In the genomic region with DNA sequence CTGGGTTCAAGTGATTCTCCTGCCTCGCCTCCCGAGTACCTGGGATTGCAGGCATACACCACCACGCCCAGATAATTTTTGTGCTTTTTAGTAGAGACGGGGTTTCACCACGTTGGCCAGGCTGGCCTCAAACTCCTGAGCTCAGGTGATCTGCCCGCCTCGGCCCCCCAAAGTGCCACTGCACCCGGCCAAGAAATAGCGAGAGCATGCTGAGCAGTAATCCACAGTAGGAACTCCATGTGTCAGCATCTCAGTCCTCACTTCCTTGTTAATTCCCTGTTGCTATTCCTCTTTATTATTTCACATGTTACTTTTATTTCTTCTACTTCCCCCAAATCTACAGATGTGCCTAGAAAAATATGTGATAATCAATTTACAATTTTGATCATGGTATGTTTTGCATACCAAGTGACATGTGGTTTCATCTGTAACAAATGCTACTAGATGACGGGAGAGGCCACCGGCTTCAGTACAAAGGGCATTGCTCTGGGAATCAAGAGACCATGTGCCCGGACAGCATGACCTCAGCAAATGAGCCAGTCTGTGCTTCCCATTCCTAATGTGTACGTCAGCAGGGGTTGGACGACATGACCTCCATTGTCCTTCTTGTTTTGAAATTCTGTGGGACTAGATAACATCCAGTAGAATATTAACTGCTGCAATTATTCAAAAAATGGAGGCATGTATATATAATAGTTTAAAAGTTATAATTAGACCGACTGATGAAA, we compare ENCODE assay signal across 13 cellular contexts.
A peak's percentile ranks its signal among the peaks of the same experiment; 100 is the strongest.
DNase-seq lines count a peak whose midpoint lies in the region; ATAC-seq and TF ChIP-seq lines count a peak whose summit lies in the region.
"Had no signal": no experiment of that assay in that cellular context is flagged by ENCODE, and none has a peak within 500 bp of the region (broad histone marks: within the 10 kb centered on the region; RNA-seq: fewer than 3 reads in every experiment).

No MANE protein-coding gene starts in this region.

- H3K27ac Mint-ChIP-seq in activated CD4-positive, alpha-beta T cell treated with anti-CD3 and anti-CD28 coated beads, Interleukin-2, amount 10 ng/mL, durations not matched to agents 24 days and 14 days = peak overlapping the region; percentile 71

- H3K4me3 Mint-ChIP-seq in activated CD4-positive, alpha-beta T cell treated with anti-CD3 and anti-CD28 coated beads, Interleukin-2, amount 10 ng/mL, durations not matched to agents 24 days and 14 days = no peak overlapping the region

- H3K4me3 ChIP-seq in liver (ENCODE audit: low read depth in 1 of 3, low read length in 3 of 3) = no peak overlapping the region
- H3K4me3 ChIP-seq in H7 (ENCODE audit: insufficient read depth, low read depth, low read length) = no peak overlapping the region

- H3K27ac ChIP-seq in liver (ENCODE audit: low read depth in 1 of 2, low read length in 2 of 2) = peak overlapping the region; percentile 67 to 90
- H3K27ac ChIP-seq in temporal lobe (ENCODE audit: low read depth, low read length) = peak overlapping the region; percentile 82
- H3K27ac ChIP-seq: parathyroid adenoma had no signal

- intact Hi-C loops in activated CD4-positive, alpha-beta T cell treated with anti-CD3 and anti-CD28 coated beads, Interleukin-2, amount 10 ng/mL, durations not matched to agents 24 days and 14 days (cut with micrococcal nuclease) = no loop called here

- H3K36me3 Mint-ChIP-seq in activated CD4-positive, alpha-beta T cell treated with anti-CD3 and anti-CD28 coated beads, Interleukin-2, amount 10 ng/mL, durations not matched to agents 24 days and 14 days (ENCODE audit: low read depth) = peaks cover 57% of the 10 kb centered on the region

- H3K9me3 Mint-ChIP-seq in activated CD4-positive, alpha-beta T cell treated with anti-CD3 and anti-CD28 coated beads, Interleukin-2, amount 10 ng/mL, durations not matched to agents 24 days and 14 days = no peaks in the 10 kb centered on the region

- H3K27me3 Mint-ChIP-seq in activated CD4-positive, alpha-beta T cell treated with anti-CD3 and anti-CD28 coated beads, Interleukin-2, amount 10 ng/mL, durations not matched to agents 24 days and 14 days = no peaks in the 10 kb centered on the region

- peaks cover 0 to 9% (median under 1%) of the 10 kb centered on the region in 4 donors for H3K36me3 ChIP-seq in liver (ENCODE audit: control insufficient read depth in 4 of 4, insufficient read depth in 3 of 4, low read depth in 1 of 4, low read length in 3 of 4)
- H3K36me3 ChIP-seq in H7 (replicated peaks; ENCODE audit: control insufficient read depth, insufficient read depth, low read length) = no peaks in the 10 kb centered on the region

- peaks cover 28% of the 10 kb centered on the region for H3K4me1 Mint-ChIP-seq in activated CD4-positive, alpha-beta T cell treated with anti-CD3 and anti-CD28 coated beads, Interleukin-2, amount 10 ng/mL, durations not matched to agents 24 days and 14 days

- no peak for TF ChIP-seq CTCF in liver (IDR thresholded peaks at IDR 0.05; ENCODE audit: low read depth, low read length, missing input control)

- peaks cover 5 to 10% (median 6%) of the 10 kb centered on the region in 4 donors for H3K4me1 ChIP-seq in liver (ENCODE audit: control insufficient read depth in 4 of 4, insufficient read depth in 4 of 4, low read length in 3 of 4)
- H3K4me1 ChIP-seq: parathyroid adenoma had no signal

- DNase-seq in activated CD4-positive, alpha-beta T cell treated with anti-CD3 and anti-CD28 coated beads, Interleukin-2, amount 10 ng/mL, durations not matched to agents 24 days and 14 days = no peak
- DNase-seq in activated CD4-positive, alpha-beta T cell treated with anti-CD3 and anti-CD28 coated beads, Interleukin-2, amount 50 U/mL, for 48 hours = no peak
- DNase-seq in dermis microvascular lymphatic vessel endothelial cell (ENCODE audit: low read depth in 2 of 2) = peak; percentile 95 to 96
- DNase-seq in H7 = no peak
- no peak for DNase-seq in islet precursor cell
- DNase-seq: 8988T; activated T-cell treated with anti-CD3 and anti-CD28 coated beads, Interleukin-2, amount 50 U/mL, for 1 hour; NCI-H1694; SIG-M5 had no signal

- ATAC-seq in GM21515 (IDR thresholded peaks at IDR 0.05; ENCODE audit: unreplicated experiment) = no peak

- 63% methylated on average over 15 of the region's 15 CpGs for WGBS in liver

- no peaks in the 10 kb centered on the region for H3K27me3 ChIP-seq in liver (ENCODE audit: control insufficient read depth in 4 of 4, insufficient read depth in 4 of 4, low read length in 3 of 4)
- H3K27me3 ChIP-seq in H7 (ENCODE audit: control insufficient read depth, insufficient read depth, low read length) = no peaks in the 10 kb centered on the region

- H3K9ac ChIP-seq in liver (ENCODE audit: low read depth in 1 of 2, low read length in 2 of 2) = no peak overlapping the region
- H3K9ac ChIP-seq: parathyroid adenoma had no signal

- peak; percentile 52 to 56 for TF ChIP-seq RAD21 in liver (IDR thresholded peaks at IDR 0.05)

- no peaks in the 10 kb centered on the region for H3K9me3 ChIP-seq in liver (ENCODE audit: control insufficient read depth in 4 of 4, low read length in 3 of 4)

TF ChIP-seq in liver, 16 proteins besides CTCF, POLR2A, EP300 and RAD21:
- TF ChIP-seq HNF4A (conservative IDR thresholded peaks at IDR 0.05) = peak; percentile 92 to 96
- TF ChIP-seq JUND (IDR thresholded peaks at IDR 0.05) = peak; percentile 81 to 84
- TF ChIP-seq, protein P1, sequence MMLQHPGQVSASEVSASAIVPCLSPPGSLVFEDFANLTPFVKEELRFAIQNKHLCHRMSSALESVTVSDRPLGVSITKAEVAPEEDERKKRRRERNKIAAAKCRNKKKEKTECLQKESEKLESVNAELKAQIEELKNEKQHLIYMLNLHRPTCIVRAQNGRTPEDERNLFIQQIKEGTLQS (IDR thresholded peaks at IDR 0.05) = peak; percentile 39
- TF ChIP-seq, protein P2, sequence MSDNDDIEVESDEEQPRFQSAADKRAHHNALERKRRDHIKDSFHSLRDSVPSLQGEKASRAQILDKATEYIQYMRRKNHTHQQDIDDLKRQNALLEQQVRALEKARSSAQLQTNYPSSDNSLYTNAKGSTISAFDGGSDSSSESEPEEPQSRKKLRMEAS (IDR thresholded peaks at IDR 0.05) = peak; percentile 95
- TF ChIP-seq TAF1 (conservative IDR thresholded peaks at IDR 0.05) = no peak
- TF ChIP-seq, protein P3, sequence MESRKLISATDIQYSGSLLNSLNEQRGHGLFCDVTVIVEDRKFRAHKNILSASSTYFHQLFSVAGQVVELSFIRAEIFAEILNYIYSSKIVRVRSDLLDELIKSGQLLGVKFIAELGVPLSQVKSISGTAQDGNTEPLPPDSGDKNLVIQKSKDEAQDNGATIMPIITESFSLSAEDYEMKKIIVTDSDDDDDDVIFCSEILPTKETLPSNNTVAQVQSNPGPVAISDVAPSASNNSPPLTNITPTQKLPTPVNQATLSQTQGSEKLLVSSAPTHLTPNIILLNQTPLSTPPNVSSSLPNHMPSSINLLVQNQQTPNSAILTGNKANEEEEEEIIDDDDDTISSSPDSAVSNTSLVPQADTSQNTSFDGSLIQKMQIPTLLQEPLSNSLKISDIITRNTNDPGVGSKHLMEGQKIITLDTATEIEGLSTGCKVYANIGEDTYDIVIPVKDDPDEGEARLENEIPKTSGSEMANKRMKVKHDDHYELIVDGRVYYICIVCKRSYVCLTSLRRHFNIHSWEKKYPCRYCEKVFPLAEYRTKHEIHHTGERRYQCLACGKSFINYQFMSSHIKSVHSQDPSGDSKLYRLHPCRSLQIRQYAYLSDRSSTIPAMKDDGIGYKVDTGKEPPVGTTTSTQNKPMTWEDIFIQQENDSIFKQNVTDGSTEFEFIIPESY (IDR thresholded peaks at IDR 0.05) = peak; percentile 36
- no peak for TF ChIP-seq FOXA1 (IDR thresholded peaks at IDR 0.05)
- peak; percentile 91 for TF ChIP-seq SP1 (IDR thresholded peaks at IDR 0.05)
- peak; percentile 87 for TF ChIP-seq HNF4G (IDR thresholded peaks at IDR 0.05)
- peak; percentile 91 for TF ChIP-seq YY1 (IDR thresholded peaks at IDR 0.05)
- TF ChIP-seq, protein P4, sequence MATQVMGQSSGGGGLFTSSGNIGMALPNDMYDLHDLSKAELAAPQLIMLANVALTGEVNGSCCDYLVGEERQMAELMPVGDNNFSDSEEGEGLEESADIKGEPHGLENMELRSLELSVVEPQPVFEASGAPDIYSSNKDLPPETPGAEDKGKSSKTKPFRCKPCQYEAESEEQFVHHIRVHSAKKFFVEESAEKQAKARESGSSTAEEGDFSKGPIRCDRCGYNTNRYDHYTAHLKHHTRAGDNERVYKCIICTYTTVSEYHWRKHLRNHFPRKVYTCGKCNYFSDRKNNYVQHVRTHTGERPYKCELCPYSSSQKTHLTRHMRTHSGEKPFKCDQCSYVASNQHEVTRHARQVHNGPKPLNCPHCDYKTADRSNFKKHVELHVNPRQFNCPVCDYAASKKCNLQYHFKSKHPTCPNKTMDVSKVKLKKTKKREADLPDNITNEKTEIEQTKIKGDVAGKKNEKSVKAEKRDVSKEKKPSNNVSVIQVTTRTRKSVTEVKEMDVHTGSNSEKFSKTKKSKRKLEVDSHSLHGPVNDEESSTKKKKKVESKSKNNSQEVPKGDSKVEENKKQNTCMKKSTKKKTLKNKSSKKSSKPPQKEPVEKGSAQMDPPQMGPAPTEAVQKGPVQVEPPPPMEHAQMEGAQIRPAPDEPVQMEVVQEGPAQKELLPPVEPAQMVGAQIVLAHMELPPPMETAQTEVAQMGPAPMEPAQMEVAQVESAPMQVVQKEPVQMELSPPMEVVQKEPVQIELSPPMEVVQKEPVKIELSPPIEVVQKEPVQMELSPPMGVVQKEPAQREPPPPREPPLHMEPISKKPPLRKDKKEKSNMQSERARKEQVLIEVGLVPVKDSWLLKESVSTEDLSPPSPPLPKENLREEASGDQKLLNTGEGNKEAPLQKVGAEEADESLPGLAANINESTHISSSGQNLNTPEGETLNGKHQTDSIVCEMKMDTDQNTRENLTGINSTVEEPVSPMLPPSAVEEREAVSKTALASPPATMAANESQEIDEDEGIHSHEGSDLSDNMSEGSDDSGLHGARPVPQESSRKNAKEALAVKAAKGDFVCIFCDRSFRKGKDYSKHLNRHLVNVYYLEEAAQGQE (IDR thresholded peaks at IDR 0.05) = peak; percentile 64
- peak; percentile 96 for TF ChIP-seq NR2F2 (IDR thresholded peaks at IDR 0.05)
- peak; percentile 94 to 96 for TF ChIP-seq RXRA (IDR thresholded peaks at IDR 0.05)
- no peak for TF ChIP-seq EGR1 (IDR thresholded peaks at IDR 0.05; ENCODE audit: low read depth in 2 of 2)
- TF ChIP-seq FOXA2 (IDR thresholded peaks at IDR 0.05) = no peak
- no peak for TF ChIP-seq GABPA (IDR thresholded peaks at IDR 0.05 in 1 of 2, conservative IDR thresholded peaks at IDR 0.05 in 1 of 2)

Comparison
In these comparisons a context has a peak if more than half of its experiments do, and no peak if none do; other contexts are left out.
1. DNase-seq: peak in dermis microvascular lymphatic vessel endothelial cell (2 of 2); none in activated CD4-positive, alpha-beta T cell treated with anti-CD3 and anti-CD28 coated beads, Interleukin-2, amount 10 ng/mL, durations not matched to agents 24 days and 14 days (single experiment), activated CD4-positive, alpha-beta T cell treated with anti-CD3 and anti-CD28 coated beads, Interleukin-2, amount 50 U/mL, for 48 hours (0 of 2), H7 (single experiment) and islet precursor cell (single experiment).